In genomic region chr5:134465856-134466240, GRCh38 we compare ENCODE assay signal across 1 cellular context.
TF ChIP-seq lines count a peak whose summit lies in the region.

No MANE protein-coding gene starts in this region.

TF ChIP-seq in H1, 55 proteins besides CTCF, POLR2A, EP300 and RAD21 (continued from another document):
- no peak for TF ChIP-seq MAX (IDR thresholded peaks at IDR 0.05)
- TF ChIP-seq CEBPB (IDR thresholded peaks at IDR 0.05; ENCODE audit: low read depth, low read length), result no peak
- peak; percentile 74 for TF ChIP-seq TAF1 (IDR thresholded peaks at IDR 0.05; ENCODE audit: low read depth, low read length)
- TF ChIP-seq BRCA1 (IDR thresholded peaks at IDR 0.05; ENCODE audit: low read depth, low read length), result no peak
- TF ChIP-seq CBX8 (IDR thresholded peaks at IDR 0.05; ENCODE audit: borderline replicate concordance, low read depth, low read length), result no peak
- TF ChIP-seq SIN3A (conservative IDR thresholded peaks at IDR 0.05 in 1 of 2, IDR thresholded peaks at IDR 0.05 in 1 of 2; ENCODE audit: low read depth in 1 of 2, low read length in 2 of 2), result no peak
- no peak for TF ChIP-seq TEAD4 (IDR thresholded peaks at IDR 0.05; ENCODE audit: low read depth, low read length)
- TF ChIP-seq JUN (IDR thresholded peaks at IDR 0.05; ENCODE audit: low read depth, low read length), result no peak
- TF ChIP-seq SIX5 (IDR thresholded peaks at IDR 0.05; ENCODE audit: low read depth, low read length), result no peak
- no peak for TF ChIP-seq TCF12 (IDR thresholded peaks at IDR 0.05; ENCODE audit: low read depth, low read length)
- TF ChIP-seq CBX5 (IDR thresholded peaks at IDR 0.05; ENCODE audit: low read depth, low read length), result no peak
- no peak for TF ChIP-seq FOSL1 (IDR thresholded peaks at IDR 0.05; ENCODE audit: insufficient read depth, low read depth, low read length)
- TF ChIP-seq, protein P1, sequence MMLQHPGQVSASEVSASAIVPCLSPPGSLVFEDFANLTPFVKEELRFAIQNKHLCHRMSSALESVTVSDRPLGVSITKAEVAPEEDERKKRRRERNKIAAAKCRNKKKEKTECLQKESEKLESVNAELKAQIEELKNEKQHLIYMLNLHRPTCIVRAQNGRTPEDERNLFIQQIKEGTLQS (IDR thresholded peaks at IDR 0.05; ENCODE audit: insufficient read depth, low read depth, low read length), result no peak
- TF ChIP-seq RBBP5 (IDR thresholded peaks at IDR 0.05; ENCODE audit: borderline replicate concordance, low read depth, low read length), result no peak
- TF ChIP-seq SUZ12 (IDR thresholded peaks at IDR 0.05; ENCODE audit: low read length), result no peak
- TF ChIP-seq, protein P2, sequence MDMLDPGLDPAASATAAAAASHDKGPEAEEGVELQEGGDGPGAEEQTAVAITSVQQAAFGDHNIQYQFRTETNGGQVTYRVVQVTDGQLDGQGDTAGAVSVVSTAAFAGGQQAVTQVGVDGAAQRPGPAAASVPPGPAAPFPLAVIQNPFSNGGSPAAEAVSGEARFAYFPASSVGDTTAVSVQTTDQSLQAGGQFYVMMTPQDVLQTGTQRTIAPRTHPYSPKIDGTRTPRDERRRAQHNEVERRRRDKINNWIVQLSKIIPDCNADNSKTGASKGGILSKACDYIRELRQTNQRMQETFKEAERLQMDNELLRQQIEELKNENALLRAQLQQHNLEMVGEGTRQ (IDR thresholded peaks at IDR 0.05; ENCODE audit: low read length), result no peak
- no peak for TF ChIP-seq SP1 (IDR thresholded peaks at IDR 0.05; ENCODE audit: low read depth, low read length)
- peak; percentile 30; the same call in 1 of the 2 replicates for TF ChIP-seq SP4 (IDR thresholded peaks at IDR 0.05; ENCODE audit: low read length)
- no peak for TF ChIP-seq BCL11A (IDR thresholded peaks at IDR 0.05; ENCODE audit: low read depth in 2 of 2, low read length in 2 of 2)
- TF ChIP-seq RNF2 (IDR thresholded peaks at IDR 0.05; ENCODE audit: borderline replicate concordance, low read depth, low read length, missing control alignments, poor library complexity, severe bottlenecking), result no peak
- peak; percentile 59; the same call in 1 of the 2 replicates for TF ChIP-seq TBP (IDR thresholded peaks at IDR 0.05; ENCODE audit: low read depth, low read length)
- TF ChIP-seq, protein P3, sequence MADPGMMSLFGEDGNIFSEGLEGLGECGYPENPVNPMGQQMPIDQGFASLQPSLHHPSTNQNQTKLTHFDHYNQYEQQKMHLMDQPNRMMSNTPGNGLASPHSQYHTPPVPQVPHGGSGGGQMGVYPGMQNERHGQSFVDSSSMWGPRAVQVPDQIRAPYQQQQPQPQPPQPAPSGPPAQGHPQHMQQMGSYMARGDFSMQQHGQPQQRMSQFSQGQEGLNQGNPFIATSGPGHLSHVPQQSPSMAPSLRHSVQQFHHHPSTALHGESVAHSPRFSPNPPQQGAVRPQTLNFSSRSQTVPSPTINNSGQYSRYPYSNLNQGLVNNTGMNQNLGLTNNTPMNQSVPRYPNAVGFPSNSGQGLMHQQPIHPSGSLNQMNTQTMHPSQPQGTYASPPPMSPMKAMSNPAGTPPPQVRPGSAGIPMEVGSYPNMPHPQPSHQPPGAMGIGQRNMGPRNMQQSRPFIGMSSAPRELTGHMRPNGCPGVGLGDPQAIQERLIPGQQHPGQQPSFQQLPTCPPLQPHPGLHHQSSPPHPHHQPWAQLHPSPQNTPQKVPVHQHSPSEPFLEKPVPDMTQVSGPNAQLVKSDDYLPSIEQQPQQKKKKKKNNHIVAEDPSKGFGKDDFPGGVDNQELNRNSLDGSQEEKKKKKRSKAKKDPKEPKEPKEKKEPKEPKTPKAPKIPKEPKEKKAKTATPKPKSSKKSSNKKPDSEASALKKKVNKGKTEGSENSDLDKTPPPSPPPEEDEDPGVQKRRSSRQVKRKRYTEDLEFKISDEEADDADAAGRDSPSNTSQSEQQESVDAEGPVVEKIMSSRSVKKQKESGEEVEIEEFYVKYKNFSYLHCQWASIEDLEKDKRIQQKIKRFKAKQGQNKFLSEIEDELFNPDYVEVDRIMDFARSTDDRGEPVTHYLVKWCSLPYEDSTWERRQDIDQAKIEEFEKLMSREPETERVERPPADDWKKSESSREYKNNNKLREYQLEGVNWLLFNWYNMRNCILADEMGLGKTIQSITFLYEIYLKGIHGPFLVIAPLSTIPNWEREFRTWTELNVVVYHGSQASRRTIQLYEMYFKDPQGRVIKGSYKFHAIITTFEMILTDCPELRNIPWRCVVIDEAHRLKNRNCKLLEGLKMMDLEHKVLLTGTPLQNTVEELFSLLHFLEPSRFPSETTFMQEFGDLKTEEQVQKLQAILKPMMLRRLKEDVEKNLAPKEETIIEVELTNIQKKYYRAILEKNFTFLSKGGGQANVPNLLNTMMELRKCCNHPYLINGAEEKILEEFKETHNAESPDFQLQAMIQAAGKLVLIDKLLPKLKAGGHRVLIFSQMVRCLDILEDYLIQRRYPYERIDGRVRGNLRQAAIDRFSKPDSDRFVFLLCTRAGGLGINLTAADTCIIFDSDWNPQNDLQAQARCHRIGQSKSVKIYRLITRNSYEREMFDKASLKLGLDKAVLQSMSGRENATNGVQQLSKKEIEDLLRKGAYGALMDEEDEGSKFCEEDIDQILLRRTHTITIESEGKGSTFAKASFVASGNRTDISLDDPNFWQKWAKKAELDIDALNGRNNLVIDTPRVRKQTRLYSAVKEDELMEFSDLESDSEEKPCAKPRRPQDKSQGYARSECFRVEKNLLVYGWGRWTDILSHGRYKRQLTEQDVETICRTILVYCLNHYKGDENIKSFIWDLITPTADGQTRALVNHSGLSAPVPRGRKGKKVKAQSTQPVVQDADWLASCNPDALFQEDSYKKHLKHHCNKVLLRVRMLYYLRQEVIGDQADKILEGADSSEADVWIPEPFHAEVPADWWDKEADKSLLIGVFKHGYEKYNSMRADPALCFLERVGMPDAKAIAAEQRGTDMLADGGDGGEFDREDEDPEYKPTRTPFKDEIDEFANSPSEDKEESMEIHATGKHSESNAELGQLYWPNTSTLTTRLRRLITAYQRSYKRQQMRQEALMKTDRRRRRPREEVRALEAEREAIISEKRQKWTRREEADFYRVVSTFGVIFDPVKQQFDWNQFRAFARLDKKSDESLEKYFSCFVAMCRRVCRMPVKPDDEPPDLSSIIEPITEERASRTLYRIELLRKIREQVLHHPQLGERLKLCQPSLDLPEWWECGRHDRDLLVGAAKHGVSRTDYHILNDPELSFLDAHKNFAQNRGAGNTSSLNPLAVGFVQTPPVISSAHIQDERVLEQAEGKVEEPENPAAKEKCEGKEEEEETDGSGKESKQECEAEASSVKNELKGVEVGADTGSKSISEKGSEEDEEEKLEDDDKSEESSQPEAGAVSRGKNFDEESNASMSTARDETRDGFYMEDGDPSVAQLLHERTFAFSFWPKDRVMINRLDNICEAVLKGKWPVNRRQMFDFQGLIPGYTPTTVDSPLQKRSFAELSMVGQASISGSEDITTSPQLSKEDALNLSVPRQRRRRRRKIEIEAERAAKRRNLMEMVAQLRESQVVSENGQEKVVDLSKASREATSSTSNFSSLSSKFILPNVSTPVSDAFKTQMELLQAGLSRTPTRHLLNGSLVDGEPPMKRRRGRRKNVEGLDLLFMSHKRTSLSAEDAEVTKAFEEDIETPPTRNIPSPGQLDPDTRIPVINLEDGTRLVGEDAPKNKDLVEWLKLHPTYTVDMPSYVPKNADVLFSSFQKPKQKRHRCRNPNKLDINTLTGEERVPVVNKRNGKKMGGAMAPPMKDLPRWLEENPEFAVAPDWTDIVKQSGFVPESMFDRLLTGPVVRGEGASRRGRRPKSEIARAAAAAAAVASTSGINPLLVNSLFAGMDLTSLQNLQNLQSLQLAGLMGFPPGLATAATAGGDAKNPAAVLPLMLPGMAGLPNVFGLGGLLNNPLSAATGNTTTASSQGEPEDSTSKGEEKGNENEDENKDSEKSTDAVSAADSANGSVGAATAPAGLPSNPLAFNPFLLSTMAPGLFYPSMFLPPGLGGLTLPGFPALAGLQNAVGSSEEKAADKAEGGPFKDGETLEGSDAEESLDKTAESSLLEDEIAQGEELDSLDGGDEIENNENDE (IDR thresholded peaks at IDR 0.05; ENCODE audit: insufficient replicate concordance, low read length), result no peak
- no peak for TF ChIP-seq SAP30 (IDR thresholded peaks at IDR 0.05; ENCODE audit: insufficient read depth, insufficient replicate concordance, low read length)
- TF ChIP-seq, protein P4, sequence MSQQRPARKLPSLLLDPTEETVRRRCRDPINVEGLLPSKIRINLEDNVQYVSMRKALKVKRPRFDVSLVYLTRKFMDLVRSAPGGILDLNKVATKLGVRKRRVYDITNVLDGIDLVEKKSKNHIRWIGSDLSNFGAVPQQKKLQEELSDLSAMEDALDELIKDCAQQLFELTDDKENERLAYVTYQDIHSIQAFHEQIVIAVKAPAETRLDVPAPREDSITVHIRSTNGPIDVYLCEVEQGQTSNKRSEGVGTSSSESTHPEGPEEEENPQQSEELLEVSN (IDR thresholded peaks at IDR 0.05), result no peak
- TF ChIP-seq SRF (IDR thresholded peaks at IDR 0.05; ENCODE audit: low read depth, low read length), result no peak
- TF ChIP-seq HDAC2 (IDR thresholded peaks at IDR 0.05; ENCODE audit: borderline replicate concordance in 1 of 2, low read depth in 2 of 2, low read length in 2 of 2), result no peak
- TF ChIP-seq ASH2L (IDR thresholded peaks at IDR 0.05; ENCODE audit: low read length), result peak; percentile 47
- TF ChIP-seq SP2 (IDR thresholded peaks at IDR 0.05; ENCODE audit: low read length), result no peak
- peak; percentile 62; the same call in 1 of the 2 replicates for TF ChIP-seq PHF8 (conservative IDR thresholded peaks at IDR 0.05; ENCODE audit: low read depth, low read length)
- TF ChIP-seq CTBP2 (IDR thresholded peaks at IDR 0.05; ENCODE audit: borderline replicate concordance, insufficient read depth, insufficient read length, low read length), result no peak
- peak; percentile 59; the same call in 1 of the 2 replicates for TF ChIP-seq MAFK (IDR thresholded peaks at IDR 0.05; ENCODE audit: low read depth, low read length)
- peak; percentile 37 for TF ChIP-seq TAF7 (optimal IDR thresholded peaks at IDR 0.05; ENCODE audit: borderline replicate concordance, low read depth, low read length)
- no peak for TF ChIP-seq RXRA (IDR thresholded peaks at IDR 0.05; ENCODE audit: insufficient read depth, low read depth, low read length)
- peak; percentile 69; the same call in 1 of the 2 replicates for TF ChIP-seq BACH1 (IDR thresholded peaks at IDR 0.05; ENCODE audit: low read length)
- TF ChIP-seq EZH2 (IDR thresholded peaks at IDR 0.05; ENCODE audit: low read depth, low read length, severe bottlenecking), result no peak
- no peak for TF ChIP-seq RFX5 (IDR thresholded peaks at IDR 0.05; ENCODE audit: borderline replicate concordance, low read depth, low read length)
- TF ChIP-seq CHD2 (IDR thresholded peaks at IDR 0.05; ENCODE audit: low read length), result no peak
- TF ChIP-seq EGR1 (IDR thresholded peaks at IDR 0.05; ENCODE audit: borderline replicate concordance, low read depth, low read length), result no peak
- TF ChIP-seq CHD1 (IDR thresholded peaks at IDR 0.05; ENCODE audit: low read depth, low read length), result no peak
- TF ChIP-seq SIRT6 (IDR thresholded peaks at IDR 0.05; ENCODE audit: low read length), result no peak
- no peak for TF ChIP-seq GABPA (IDR thresholded peaks at IDR 0.05; ENCODE audit: borderline replicate concordance, insufficient read depth, low read length)
- peak; percentile 42 for TF ChIP-seq KDM4A (IDR thresholded peaks at IDR 0.05; ENCODE audit: low read depth, low read length, severe bottlenecking)
- TF ChIP-seq KDM1A (IDR thresholded peaks at IDR 0.05; ENCODE audit: borderline replicate concordance, low read length), result no peak
